ENCODE assay signal across 1 cellular context in the genomic region with DNA sequence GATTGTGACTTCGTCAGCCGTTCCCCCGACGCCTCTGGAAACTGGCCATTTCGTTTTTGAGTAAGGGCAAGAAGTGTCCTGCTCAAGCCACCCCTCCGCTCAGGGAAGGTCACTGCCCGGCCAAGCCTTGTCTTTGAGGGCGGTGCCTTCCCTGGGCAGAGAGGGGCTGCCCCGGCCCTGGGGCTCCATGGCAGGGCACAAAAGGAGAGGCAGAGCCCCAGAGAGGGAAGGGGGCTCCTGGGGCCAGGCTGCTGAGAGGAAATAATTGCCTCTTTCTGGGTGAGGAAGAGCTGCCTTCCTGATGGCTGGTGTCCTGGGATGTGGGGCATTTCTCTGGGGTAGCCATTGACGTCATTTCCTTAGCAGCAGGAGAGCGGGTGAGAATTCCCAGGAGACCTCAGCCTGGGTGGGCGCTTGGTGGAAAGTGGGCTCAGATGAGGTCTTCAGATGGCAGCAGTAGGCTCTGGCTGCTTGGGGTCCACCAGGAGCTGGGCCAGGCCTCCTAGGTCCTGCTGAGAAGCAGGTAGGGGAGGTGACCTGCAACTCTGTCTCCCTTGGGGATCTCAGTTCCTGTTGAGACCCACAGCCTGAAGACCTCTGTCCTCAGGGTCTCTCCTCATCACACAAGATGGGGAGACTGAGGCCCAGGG.
A peak's percentile ranks its signal among the peaks of the same experiment; 100 is the strongest.
TF ChIP-seq lines count a peak whose summit lies in the region.

No MANE protein-coding gene starts in this region.

TF ChIP-seq in GM12878, 131 proteins besides CTCF, POLR2A, EP300 and RAD21:
- TF ChIP-seq MEF2B (IDR thresholded peaks at IDR 0.05; ENCODE audit: partially characterized antibody, poor library complexity, severe bottlenecking) = peak; percentile 19
- TF ChIP-seq ETV6 (conservative IDR thresholded peaks at IDR 0.05 in 1 of 2, IDR thresholded peaks at IDR 0.05 in 1 of 2; ENCODE audit: borderline replicate concordance in 1 of 2, low read depth in 1 of 2) = no peak
- no peak for TF ChIP-seq CREM (IDR thresholded peaks at IDR 0.05; ENCODE audit: low read depth)
